In the genomic region with DNA sequence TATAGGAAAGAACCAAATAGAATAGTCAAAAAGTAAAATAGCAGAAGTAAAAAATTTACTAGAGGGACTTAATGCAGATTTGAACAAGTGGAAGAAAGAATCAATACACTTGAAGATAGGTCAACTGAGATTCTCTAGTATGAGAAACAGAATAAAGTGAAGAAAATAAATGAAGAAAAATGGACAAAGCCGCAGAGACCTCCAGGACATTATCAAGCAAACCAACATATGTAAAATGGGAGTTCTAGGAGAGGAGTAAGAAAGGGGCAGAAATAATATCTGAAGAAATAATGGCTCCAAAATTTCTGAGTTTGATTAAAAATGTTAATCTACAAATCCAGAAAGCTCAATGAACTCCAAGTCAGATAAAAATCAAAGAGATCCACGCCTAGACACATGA, we compare ENCODE assay signal across 23 cellular contexts.
"Had no signal": no experiment of that assay in that cellular context is flagged by ENCODE, and none has a peak within 500 bp of the region (broad histone marks: within the 10 kb centered on the region; RNA-seq: fewer than 3 reads in every experiment).

No MANE protein-coding gene starts in this region.

- DNase-seq: colonic mucosa; cortex of kidney; dermis blood vessel endothelial cell; dorsolateral prefrontal cortex; effector CD4-positive, alpha-beta T cell; effector CD8-positive, alpha-beta T cell; effector memory CD4-positive, alpha-beta T cell; effector memory CD8-positive, alpha-beta T cell; endodermal cell; erythroblast; esophagus squamous epithelium; foreskin fibroblast; foreskin keratinocyte; foreskin melanocyte; gastrocnemius medialis; glutamatergic neuron; head of caudate nucleus; heart left ventricle; heart right ventricle had no signal

- H3K9me3 ChIP-seq: colonic mucosa had no signal

- H3K4me1 ChIP-seq: colonic mucosa, esophagus muscularis mucosa, esophagus squamous epithelium, gastrocnemius medialis, gastroesophageal sphincter, heart left ventricle, heart right ventricle had no signal

- H3K36me3 ChIP-seq: colonic mucosa, esophagus muscularis mucosa, esophagus squamous epithelium, gastrocnemius medialis, gastroesophageal sphincter, heart left ventricle, heart right ventricle had no signal

- H3K27ac ChIP-seq: colonic mucosa, coronary artery, dorsolateral prefrontal cortex, epithelial cell of prostate, esophagus muscularis mucosa, esophagus squamous epithelium, foreskin keratinocyte, gastrocnemius medialis, gastroesophageal sphincter, heart left ventricle, heart right ventricle had no signal

- H3K4me3 ChIP-seq: colonic mucosa, coronary artery, dorsolateral prefrontal cortex, esophagus muscularis mucosa, esophagus squamous epithelium, gastrocnemius medialis, gastroesophageal sphincter, heart left ventricle, heart right ventricle had no signal
